ENCODE assay signal across 8 cellular contexts in the genomic region with DNA sequence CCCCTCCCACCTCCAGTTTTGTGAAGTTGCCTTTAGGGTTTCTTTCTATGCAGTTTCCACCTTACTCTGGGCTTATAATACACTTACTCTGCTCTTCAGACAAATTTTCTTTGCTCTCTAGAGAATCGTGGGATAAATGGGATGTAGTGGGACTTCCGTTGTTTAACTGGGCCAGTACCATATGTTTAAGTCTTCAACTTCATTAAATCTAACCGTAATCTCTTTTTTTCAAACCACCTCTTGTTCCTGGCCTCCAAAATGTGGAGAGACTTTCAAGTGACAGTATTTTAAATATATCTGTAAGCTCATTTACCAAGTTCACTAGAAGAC. TPM values are rescaled to one million over a fixed set of nuclear protein-coding genes. Genes with fewer than 3 reads are reported as not detected.
DNase-seq lines count a peak whose midpoint lies in the region; ATAC-seq and TF ChIP-seq lines count a peak whose summit lies in the region.

No MANE protein-coding gene starts in this region.

- H3K4me3 ChIP-seq in ACC112 (ENCODE audit: low read depth, low read length) (peak overlapping the region; percentile 96), body of pancreas (peak overlapping the region; percentile 24 to 83), mesodermal cell (ENCODE audit: extremely low read depth, insufficient read depth, low read length, poor library complexity, severe bottlenecking) (peak overlapping the region; percentile 76)

- no peak overlapping the region for H2AFZ ChIP-seq in ACC112 (ENCODE audit: low read length, unreplicated experiment)

- intact Hi-C loops in body of pancreas (cut with DNase I): no loop called here

- DNase-seq in HT1080 (ENCODE audit: low read depth) (peak; percentile 16), body of pancreas (no peak), SHP77 treated with DMSO at 0.1 percent for 48 hours (lab: John Stamatoyannopoulos, UW) (no peak), hypothalamus (lab: John Stamatoyannopoulos, UW) (no peak)

- ATAC-seq in body of pancreas (no peak), GM18498 (IDR thresholded peaks at IDR 0.05; ENCODE audit: unreplicated experiment) (no peak), GM21717 (IDR thresholded peaks at IDR 0.05; ENCODE audit: unreplicated experiment) (no peak)

- H3K4me1 ChIP-seq in ACC112 (ENCODE audit: control insufficient read depth, insufficient read depth, low read length, unreplicated experiment) (peaks cover 41% of the 10 kb centered on the region), body of pancreas (peaks cover 28% of the 10 kb centered on the region), mesodermal cell (ENCODE audit: control insufficient read depth, insufficient read depth, low read length, poor library complexity, severe bottlenecking) (peaks cover 2% of the 10 kb centered on the region)

- 0 to 10% methylated on average over 3 of the region's 3 CpGs for WGBS in body of pancreas, 2 donors
- WGBS in mesodermal cell (ENCODE audit: insufficient coverage in 2 of 2), 2 experiments: no CpG with 5 or more reads among the region's 3 CpGs

- H3K36me3 ChIP-seq in ACC112 (ENCODE audit: insufficient read depth, low read length): peaks cover 7% of the 10 kb centered on the region; the same call in 1 of the 2 replicates
- H3K36me3 ChIP-seq in body of pancreas (replicated peaks in 1 of 2; ENCODE audit: insufficient read depth in 1 of 2, low read depth in 2 of 2): no peaks in the 10 kb centered on the region
- peaks cover 14% of the 10 kb centered on the region for H3K36me3 ChIP-seq in mesodermal cell (ENCODE audit: control insufficient read depth, insufficient read depth, low read length)

- H3K79me2 ChIP-seq in ACC112 (ENCODE audit: control insufficient read depth, insufficient read depth, low read length, unreplicated experiment): peaks cover 60% of the 10 kb centered on the region

- no peaks in the 10 kb centered on the region for H3K27me3 ChIP-seq in ACC112 (ENCODE audit: insufficient read depth, low read length)
- H3K27me3 ChIP-seq in body of pancreas: no peaks in the 10 kb centered on the region

- no peak for TF ChIP-seq POLR2A in body of pancreas (IDR thresholded peaks at IDR 0.05)

- TF ChIP-seq CTCF in body of pancreas (IDR thresholded peaks at IDR 0.05): no peak

- peak overlapping the region; percentile 74 for H3K27ac ChIP-seq in ACC112 (ENCODE audit: low read depth, low read length)
- H3K27ac ChIP-seq in body of pancreas: peak overlapping the region; percentile 85 to 99 (median 96)
- peak overlapping the region; percentile 70 for H3K27ac ChIP-seq in mesodermal cell (ENCODE audit: low read depth, low read length, severe bottlenecking)

- no peaks in the 10 kb centered on the region for H3K9me3 ChIP-seq in body of pancreas
- no peaks in the 10 kb centered on the region for H3K9me3 ChIP-seq in mesodermal cell (ENCODE audit: control insufficient read depth, low read length)

RNA-seq across cellular contexts. Expression of a gene that starts 23.9 kb away (rescaled TPM):
- 177 and 187 TPM in 2 replicates for total RNA-seq in HT1080 (2014; rRNA removed; shearing (Covaris generic))
- polyA plus RNA-seq in HT1080 (2015; cell fraction: cytosol; rRNA removed): 129 and 164 TPM in 2 replicates
- polyA plus RNA-seq in HT1080 (2015; cell fraction: nucleus; rRNA removed): 228 and 257 TPM in 2 replicates
- 10 to 100 TPM; 84.0 to 96.8 TPM for total RNA-seq in body of pancreas
- 193 TPM for polyA plus RNA-seq in mesodermal cell (2013, experiment 1 of 2)
- polyA plus RNA-seq in mesodermal cell (2013, experiment 2 of 2): 197 TPM
